7 cellular contexts compared by ENCODE assay signal in genomic region chr4:20395160-20395773, GRCh38.
DNase-seq lines count a peak whose midpoint lies in the region; ATAC-seq and TF ChIP-seq lines count a peak whose summit lies in the region.

No MANE protein-coding gene starts in this region.

- H3K27me3 ChIP-seq in GM06990 (replicated peaks; ENCODE audit: control insufficient read depth, insufficient read depth, low read length), result no peaks in the 10 kb centered on the region

- TF ChIP-seq CTCF in GM06990 (IDR thresholded peaks at IDR 0.05; ENCODE audit: insufficient read depth, low read length, poor library complexity, severe bottlenecking), result peak; percentile 83
- peak; percentile 84 for TF ChIP-seq CTCF in LNCAP (IDR thresholded peaks at IDR 0.05)

- DNase-seq in GM06990 (ENCODE audit: extremely low read depth, insufficient read length) (no peak), SW 1271 (lab: John Stamatoyannopoulos, UW) (peak; percentile 8 to 22), globus pallidus (ENCODE audit: low spot score) (peak; percentile 73)
- peak; percentile 9 for DNase-seq in stimulated activated CD4-positive, alpha-beta T cell treated with anti-CD3 and anti-CD28 coated beads, Interleukin-4, amount 100 ng/mL, for 24 hours

- ATAC-seq in GM21447 (IDR thresholded peaks at IDR 0.05; ENCODE audit: unreplicated experiment) (peak; percentile 79), HG03565 (IDR thresholded peaks at IDR 0.05; ENCODE audit: unreplicated experiment) (no peak)

- H3K4me3 ChIP-seq in GM06990 (replicated peaks; ENCODE audit: low read depth, low read length), result no peak overlapping the region

- H3K36me3 ChIP-seq in GM06990 (ENCODE audit: control insufficient read depth, insufficient read depth, low read length), result no peaks in the 10 kb centered on the region
